In genomic region chr16:47848481-47849109, GRCh38 we compare ENCODE assay signal across 13 cellular contexts.
DNase-seq lines count a peak whose midpoint lies in the region; ATAC-seq lines count a peak whose summit lies in the region.
"Had no signal": no experiment of that assay in that cellular context is flagged by ENCODE, and none has a peak within 500 bp of the region (broad histone marks: within the 10 kb centered on the region; RNA-seq: fewer than 3 reads in every experiment).

No MANE protein-coding gene starts in this region.

- peak; percentile 36 for DNase-seq in NCI-H345 (lab: John Stamatoyannopoulos, UW)
- no peak for DNase-seq in NCI-H345 treated with DMSO at 0.1 percent for 48 hours (lab: John Stamatoyannopoulos, UW; ENCODE audit: unreplicated experiment)
- peak in 29 of 61 donors; percentile 3 to 75 (median 27) for DNase-seq in caudate nucleus (lab: John Stamatoyannopoulos, UW)
- peak; percentile 15 for DNase-seq in kidney tubule cell (ENCODE audit: low spot score)
- DNase-seq in activated naive CD4-positive, alpha-beta T cell treated with anti-CD3 and anti-CD28 coated beads, Interleukin-2, amount 50 U/mL, for 16 hours = no peak
- DNase-seq in stimulated activated CD4-positive, alpha-beta T cell treated with anti-CD3 and anti-CD28 coated beads, Interleukin-15, amount 100 ng/mL, for 24 hours = no peak
- no peak for DNase-seq in HT-29 (ENCODE audit: low spot score)
- DNase-seq: left lung; NCI-H446; stimulated activated CD4-positive, alpha-beta T cell treated with anti-CD3 and anti-CD28 coated beads, Interleukin-4, amount 100 ng/mL, for 24 hours; stimulated activated naive CD8-positive, alpha-beta T cell treated with anti-CD3 and anti-CD28 coated beads, Interleukin-15, amount 100 ng/mL, for 72 hours; WERI-Rb-1 had no signal

- no peak for ATAC-seq in HG03432 (IDR thresholded peaks at IDR 0.05; ENCODE audit: unreplicated experiment)
- ATAC-seq: left lung; stimulated activated naive CD8-positive, alpha-beta T cell treated with anti-CD3 and anti-CD28 coated beads, Interleukin-15, amount 100 ng/mL, for 72 hours had no signal

- H3K27ac ChIP-seq in caudate nucleus (ENCODE audit: low read depth, low read length) = peak overlapping the region; percentile 84
- H3K27ac ChIP-seq: left lung, WERI-Rb-1 had no signal

Comparison
In these comparisons a context has a peak if more than half of its experiments do, and no peak if none do; other contexts are left out.
1. DNase-seq: peak in NCI-H345 (single experiment) and kidney tubule cell (single experiment); none in NCI-H345 treated with DMSO at 0.1 percent for 48 hours (single experiment), activated naive CD4-positive, alpha-beta T cell treated with anti-CD3 and anti-CD28 coated beads, Interleukin-2, amount 50 U/mL, for 16 hours (single experiment), stimulated activated CD4-positive, alpha-beta T cell treated with anti-CD3 and anti-CD28 coated beads, Interleukin-15, amount 100 ng/mL, for 24 hours (single experiment) and HT-29 (single experiment).